In genomic region chr2:54723300-54724149, GRCh38 we compare ENCODE assay signal across 8 cellular contexts. TPM values are rescaled to one million over a fixed set of nuclear protein-coding genes. Genes with fewer than 3 reads are reported as not detected.
DNase-seq lines count a peak whose midpoint lies in the region; ATAC-seq and TF ChIP-seq lines count a peak whose summit lies in the region.

TSS of gene EML6 (plus strand) at chr2:54723662. CDS start at chr2:54725062, 1,400 bp downstream.

- no peaks in the 10 kb centered on the region for H3K27me3 ChIP-seq in ovary
- no peaks in the 10 kb centered on the region for H3K27me3 ChIP-seq in tibial artery

- H3K27ac ChIP-seq in ovary (peak within 1 kb of the TSS; percentile 24 to 26), tibial artery (peak within 1 kb of the TSS; percentile 70 to 83)

- peak; percentile 99 for DNase-seq in GM10266 (ENCODE audit: extremely low spot score)
- peak; percentile 97 for DNase-seq in NCI-H1105 (lab: John Stamatoyannopoulos, UW)
- peak; percentile 97 for DNase-seq in SKM-1 treated with dmso at 0.1 percent for 144 hours (lab: John Stamatoyannopoulos, UW; ENCODE audit: unreplicated experiment)
- peak; percentile 98 for DNase-seq in activated naive CD8-positive, alpha-beta T cell treated with anti-CD3 and anti-CD28 coated beads, Interleukin-2, amount 50 U/mL, for 16 hours (ENCODE audit: low read depth, low spot score)
- DNase-seq in Right ventricle myocardium inferior (ENCODE audit: missing footprints), result peak; percentile 99
- peak; percentile 95 to 96 (median 95) for DNase-seq in ovary
- DNase-seq in tibial artery, result peak; percentile 99

- WGBS in ovary, 3 donors, result 0% methylated on average over 57 to 91 of the region's 91 CpGs

- TF ChIP-seq POLR2A in ovary (IDR thresholded peaks at IDR 0.05), result peak; percentile 16

- ATAC-seq in HG02642 (IDR thresholded peaks at IDR 0.05; ENCODE audit: poor library complexity, unreplicated experiment), result peak; percentile 99
- ATAC-seq in Right ventricle myocardium inferior, result peak; percentile 100

- H3K9me3 ChIP-seq in ovary, result no peaks in the 10 kb centered on the region
- H3K9me3 ChIP-seq in tibial artery, result no peaks in the 10 kb centered on the region

- no peaks in the 10 kb centered on the region for H3K36me3 ChIP-seq in ovary
- no peaks in the 10 kb centered on the region for H3K36me3 ChIP-seq in tibial artery

- H3K4me3 ChIP-seq in ovary (peak within 1 kb of the TSS; percentile 73), tibial artery (peak within 1 kb of the TSS; percentile 82 to 92)

- TF ChIP-seq EP300 in ovary (IDR thresholded peaks at IDR 0.05), result no peak

- intact Hi-C loops in Right ventricle myocardium inferior (cut with DNase I), result loop anchor here (5.0 to 10.0 kb wide), 2 partner anchors 111 to 606 kb away; partner anchors contain the start of gene ACYP2
- intact Hi-C loops in ovary (cut with DNase I), result no loop called here
- intact Hi-C loops in tibial artery (cut with DNase I; ENCODE audit: low total_unique reads), result loop anchor here (10.0 kb wide), 2 partner anchors 451 to 609 kb away; partner anchors contain the start of gene ACYP2

- TF ChIP-seq CTCF in GM10266 (IDR thresholded peaks at IDR 0.05; ENCODE audit: control insufficient read depth, insufficient read depth, low read depth, missing control alignments) (peak; percentile 19), ovary (IDR thresholded peaks at IDR 0.05) (peak in 2 of 3 donors; percentile 20 to 28), tibial artery (IDR thresholded peaks at IDR 0.05) (peak in 1 of 2 experiments; percentile 21)

- H3K4me1 ChIP-seq in ovary (ENCODE audit: insufficient read depth) (no peaks in the 10 kb centered on the region), tibial artery (peaks cover 0 to 18% (median 9%) of the 10 kb centered on the region in 4 donors)

RNA-seq across cellular contexts. Expression of gene EML6, which starts in this region (rescaled TPM):
- total RNA-seq in Right ventricle myocardium inferior (0.16 TPM), ovary (1 to 10 TPM in 3 of 7 donors, under 1 TPM in 4; 0.22 to 3.7 (median 0.57) TPM)
- polyA plus RNA-seq in ovary, result under 1 TPM; 0.29 to 0.40 TPM

Comparison
In these comparisons a context has a peak if more than half of its experiments do, and no peak if none do; other contexts are left out.
1. Peak in every context shown above with its lines: DNase-seq, ATAC-seq, H3K4me3 ChIP-seq and H3K27ac ChIP-seq.
2. Peak in DNase-seq and ATAC-seq in Right ventricle myocardium inferior; RNA of the gene not detected or under 1 TPM.
3. intact Hi-C loops: an anchor here in Right ventricle myocardium inferior (5.0 to 10.0 kb wide) and tibial artery (10.0 kb wide); none called in ovary.